15 cellular contexts compared by ENCODE assay signal in genomic region chr11:72378704-72379383, GRCh38. TPM values are rescaled to one million over a fixed set of nuclear protein-coding genes. Genes with fewer than 3 reads are reported as not detected.
DNase-seq lines count a peak whose midpoint lies in the region; ATAC-seq lines count a peak whose summit lies in the region.
"Had no signal": no experiment of that assay in that cellular context is flagged by ENCODE, and none has a peak within 500 bp of the region (broad histone marks: within the 10 kb centered on the region; RNA-seq: fewer than 3 reads in every experiment).

No MANE protein-coding gene starts in this region.

- no peaks in the 10 kb centered on the region for H3F3A ChIP-seq in GM23248 (ENCODE audit: insufficient read depth)

- no peak overlapping the region for H3K4me3 ChIP-seq in GM23248
- H3K4me3 ChIP-seq in skeletal muscle tissue (ENCODE audit: low read length in 3 of 3) = peak overlapping the region in 2 of 3 donors; percentile 36 to 41
- H3K4me3 ChIP-seq: BLaER1 had no signal

- no peak overlapping the region for H3K4me3 Mint-ChIP-seq in activated CD4-positive, alpha-beta memory T cell treated with anti-CD3 and anti-CD28 coated beads for 36 hours
- H3K4me3 Mint-ChIP-seq: activated T-cell treated with anti-CD3 and anti-CD28 coated beads, Interleukin-2, amount 50 U/mL, for 72 hours; naive B cell had no signal

- H3K36me3 ChIP-seq in GM23248 (ENCODE audit: low read depth) (no peaks in the 10 kb centered on the region), skeletal muscle tissue (ENCODE audit: control insufficient read depth in 3 of 3, insufficient read depth in 3 of 3, low read length in 3 of 3) (no peaks in the 10 kb centered on the region)
- H3K36me3 ChIP-seq: brain microvascular endothelial cell had no signal

- H3K4me1 Mint-ChIP-seq in activated CD4-positive, alpha-beta memory T cell treated with anti-CD3 and anti-CD28 coated beads for 36 hours (ENCODE audit: low read depth) = no peaks in the 10 kb centered on the region

- whole genome bisulfite sequencing in GM23248 (ENCODE audit: low coverage in 1 of 2, low lambda C conversion rate in 2 of 2, missing lambda C conversion rate in 2 of 2), 2 experiments = 43 to 47% methylated on average over 7 of the region's 7 CpGs

- H3K27ac ChIP-seq in GM23248 (no peak overlapping the region), skeletal muscle tissue (ENCODE audit: low read depth, low read length) (peak overlapping the region; percentile 23)
- H3K27ac ChIP-seq: BLaER1, brain microvascular endothelial cell had no signal

- ATAC-seq in left lobe of liver (peak; percentile 98), GM18870 (IDR thresholded peaks at IDR 0.05; ENCODE audit: unreplicated experiment) (no peak)
- ATAC-seq: activated T-cell treated with anti-CD3 and anti-CD28 coated beads, Interleukin-2, amount 50 U/mL, for 72 hours; PC-3 had no signal

- peaks cover 13% of the 10 kb centered on the region; the same call in 1 of the 2 replicates for H3K79me2 ChIP-seq in GM23248 (ENCODE audit: insufficient read depth)

- H3K4me1 ChIP-seq in GM23248 (ENCODE audit: insufficient read depth) (no peaks in the 10 kb centered on the region), skeletal muscle tissue (ENCODE audit: control insufficient read depth in 3 of 3, insufficient read depth in 3 of 3, low read length in 3 of 3) (peaks cover 14 to 26% (median 18%) of the 10 kb centered on the region in 3 donors)

- no peaks in the 10 kb centered on the region for H3K27me3 ChIP-seq in GM23248 (replicated peaks; ENCODE audit: insufficient read depth)
- H3K27me3 ChIP-seq in skeletal muscle tissue (ENCODE audit: control insufficient read depth in 3 of 3, insufficient read depth in 3 of 3, low read length in 3 of 3) = no peaks in the 10 kb centered on the region
- H3K27me3 ChIP-seq: BLaER1, brain microvascular endothelial cell had no signal

- intact Hi-C loops in activated CD4-positive, alpha-beta memory T cell treated with anti-CD3 and anti-CD28 coated beads for 36 hours (cut with micrococcal nuclease) = no loop called here

- no peak overlapping the region for H3K27ac Mint-ChIP-seq in activated CD4-positive, alpha-beta memory T cell treated with anti-CD3 and anti-CD28 coated beads for 36 hours
- H3K27ac Mint-ChIP-seq: activated T-cell treated with anti-CD3 and anti-CD28 coated beads, Interleukin-2, amount 50 U/mL, for 72 hours had no signal

- no peak overlapping the region for H3K4me2 ChIP-seq in GM23248 (ENCODE audit: unreplicated experiment)

- H2AFZ ChIP-seq in GM23248 = no peak overlapping the region

- H3K9me3 ChIP-seq in GM23248 (ENCODE audit: low read depth) = no peaks in the 10 kb centered on the region
- no peaks in the 10 kb centered on the region for H3K9me3 ChIP-seq in skeletal muscle tissue (ENCODE audit: control insufficient read depth in 3 of 3, low read length in 3 of 3)

- no peaks in the 10 kb centered on the region for H3K27me3 Mint-ChIP-seq in activated CD4-positive, alpha-beta memory T cell treated with anti-CD3 and anti-CD28 coated beads for 36 hours
- H3K27me3 Mint-ChIP-seq: naive B cell had no signal

- POLR2A ChIA-PET in activated CD4-positive, alpha-beta memory T cell treated with anti-CD3 and anti-CD28 coated beads for 36 hours (lab: Charles Lee) = no interaction called here

- no peaks in the 10 kb centered on the region for H3K9me2 ChIP-seq in GM23248 (ENCODE audit: insufficient read depth)

- peaks cover 7% of the 10 kb centered on the region for H3K9me3 Mint-ChIP-seq in activated CD4-positive, alpha-beta memory T cell treated with anti-CD3 and anti-CD28 coated beads for 36 hours

- peak; percentile 64 for DNase-seq in GM23248
- peak; percentile 69 for DNase-seq in fibroblast of gingiva (ENCODE audit: low read depth)
- peak; percentile 82 for DNase-seq in left lobe of liver (ENCODE audit: low spot score)
- no peak for DNase-seq in NCI-H345 treated with DMSO at 0.1 percent for 48 hours (lab: John Stamatoyannopoulos, UW; ENCODE audit: unreplicated experiment)
- DNase-seq in kidney glomerular epithelial cell (lab: John Stamatoyannopoulos, UW) = no peak
- DNase-seq in activated CD4-positive, alpha-beta memory T cell treated with anti-CD3 and anti-CD28 coated beads for 36 hours = no peak
- DNase-seq: activated CD4-positive, alpha-beta T cell treated with anti-CD3 and anti-CD28 coated beads for 1 hour; activated T-cell treated with anti-CD3 and anti-CD28 coated beads, Interleukin-2, amount 50 U/mL, for 72 hours; brain microvascular endothelial cell; naive B cell; NCI-H2171 treated with DMSO at 0.1 percent for 48 hours; PC-3 had no signal

- peaks cover 14% of the 10 kb centered on the region for H3K36me3 Mint-ChIP-seq in activated CD4-positive, alpha-beta memory T cell treated with anti-CD3 and anti-CD28 coated beads for 36 hours

- H4K20me1 ChIP-seq in GM23248 (ENCODE audit: insufficient read depth) = no peaks in the 10 kb centered on the region

- H3K9ac ChIP-seq in GM23248 = no peak overlapping the region
- H3K9ac ChIP-seq in skeletal muscle tissue (ENCODE audit: low read depth in 1 of 3, low read length in 3 of 3) = peak overlapping the region in 2 of 3 donors; percentile 10 to 26
- H3K9ac ChIP-seq: BLaER1 had no signal

- in situ Hi-C loops in GM23248 (cut with MboI) = no loop called here

- CTCF ChIA-PET in activated CD4-positive, alpha-beta memory T cell treated with anti-CD3 and anti-CD28 coated beads for 36 hours (lab: Charles Lee) = no interaction called here

RNA-seq across cellular contexts. Expression of gene CLPB, which starts 55.5 kb away (rescaled TPM):
- total RNA-seq in GM23248 (2014; rRNA removed; shearing (Covaris generic)) = 19.2 and 26.8 TPM in 2 replicates
- polyA plus RNA-seq in GM23248 (2016; fragmentation: Nextera tagmentation; extraction: Ambion mirVana) = 11.5 and 16.9 TPM in 2 replicates
- total RNA-seq in left lobe of liver = 23.4 TPM
- 18.8 TPM for total RNA-seq in skeletal muscle tissue
- total RNA-seq in activated CD4-positive, alpha-beta memory T cell treated with anti-CD3 and anti-CD28 coated beads for 36 hours = 10 to 100 TPM; 30.3 to 34.8 TPM

Comparison
In these comparisons a context has a peak if more than half of its experiments do, and no peak if none do; other contexts are left out.
1. DNase-seq: peak in GM23248 (single experiment), fibroblast of gingiva (single experiment) and left lobe of liver (single experiment); none in NCI-H345 treated with DMSO at 0.1 percent for 48 hours (single experiment), kidney glomerular epithelial cell (single experiment) and activated CD4-positive, alpha-beta memory T cell treated with anti-CD3 and anti-CD28 coated beads for 36 hours (single experiment).